8 cellular contexts compared by ENCODE assay signal in genomic region chr5:122774861-122775712, GRCh38. TPM values are rescaled to one million over a fixed set of nuclear protein-coding genes. Genes with fewer than 3 reads are reported as not detected.
DNase-seq lines count a peak whose midpoint lies in the region; ATAC-seq and TF ChIP-seq lines count a peak whose summit lies in the region.

Gene SNX2 (plus strand): TSS chr5:122775080. CDS start chr5:122775104, 24 bp downstream.

- peak in 1 of 4 donors; percentile 44 for TF ChIP-seq EP300 in upper lobe of left lung (IDR thresholded peaks at IDR 0.05)

- peak; percentile 89 for ATAC-seq in HG02588 (IDR thresholded peaks at IDR 0.05; ENCODE audit: unreplicated experiment)
- ATAC-seq in heart right ventricle = peak; percentile 98 to 100 (median 100)
- ATAC-seq in upper lobe of left lung (ENCODE audit: low FRiP score in 2 of 2) = peak; percentile 94 to 99

- H3K4me3 ChIP-seq in adrenal gland (peak within 1 kb of the TSS; percentile 76 to 98 (median 93)), heart right ventricle (peak within 1 kb of the TSS; percentile 63 to 96 (median 80)), upper lobe of left lung (peak within 1 kb of the TSS; percentile 65 to 76 (median 72))

- intact Hi-C loops in adrenal gland (cut with DNase I) = no loop called here
- intact Hi-C loops in heart right ventricle (cut with DNase I) = loop anchor here in 4 of 10 donors (2.0 to 10.0 kb wide), 3 partner anchors 70 to 260 kb away; partner anchors contain the start of genes SNX24 (in 4 of the 4) and PPIC (in 1 of the 4)
- intact Hi-C loops in posterior vena cava (cut with DNase I) = no loop called here

- H3K27me3 ChIP-seq in adrenal gland (no peaks in the 10 kb centered on the region), heart right ventricle (no peaks in the 10 kb centered on the region), upper lobe of left lung (no peaks in the 10 kb centered on the region)

- WGBS in adrenal gland, 4 donors = 0 to 4% (median 1%) methylated on average over 10 to 75 of the region's 75 CpGs
- 0 to 1% methylated on average over 73 to 75 of the region's 75 CpGs for WGBS in heart right ventricle, 2 donors
- WGBS in upper lobe of left lung, 2 donors = 0% methylated on average over 5 to 25 of the region's 75 CpGs

- DNase-seq in NCI-H1092 (lab: John Stamatoyannopoulos, UW) (peak; percentile 73), T-helper 1 cell (peak; percentile 80 to 88 (median 84)), adrenal gland (peak; percentile 89 to 96 (median 95)), heart right ventricle (peak; percentile 91 to 97), posterior vena cava (ENCODE audit: low spot score) (peak; percentile 98), upper lobe of left lung (peak; percentile 97 to 99)

- H3K4me1 ChIP-seq in adrenal gland (replicated peaks in 1 of 2) (peaks cover 6 to 25% of the 10 kb centered on the region in 2 donors), heart right ventricle (peaks cover 0 to 56% (median 19%) of the 10 kb centered on the region in 9 donors), upper lobe of left lung (peaks cover 0 to 29% (median 21%) of the 10 kb centered on the region in 4 donors)

- H3K9me3 ChIP-seq in adrenal gland (replicated peaks in 1 of 3) = no peaks in the 10 kb centered on the region
- H3K9me3 ChIP-seq in heart right ventricle = no peaks in the 10 kb centered on the region
- H3K9me3 ChIP-seq in upper lobe of left lung = no peaks in the 10 kb centered on the region

- peak; percentile 49 to 87 for TF ChIP-seq POLR2A in adrenal gland (IDR thresholded peaks at IDR 0.05)
- TF ChIP-seq POLR2A in upper lobe of left lung (IDR thresholded peaks at IDR 0.05) = peak in 3 of 4 donors; percentile 71 to 88 (median 82)

- H3K27ac ChIP-seq in adrenal gland (peak within 1 kb of the TSS; percentile 69 to 98 (median 85)), heart right ventricle (peak within 1 kb of the TSS in 9 of 10 donors; percentile 57 to 93 (median 86)), upper lobe of left lung (peak within 1 kb of the TSS; percentile 83 to 96 (median 92))

- TF ChIP-seq CTCF in GM12873 (IDR thresholded peaks at IDR 0.05; ENCODE audit: insufficient read depth, low read depth, low read length, missing control alignments) = peak; percentile 51
- TF ChIP-seq CTCF in adrenal gland (IDR thresholded peaks at IDR 0.05) = peak in 5 of 6 experiments; percentile 19 to 53 (median 37)
- peak in 5 of 9 donors; percentile 8 to 36 (median 22) for TF ChIP-seq CTCF in heart right ventricle (IDR thresholded peaks at IDR 0.05)
- TF ChIP-seq CTCF in upper lobe of left lung (IDR thresholded peaks at IDR 0.05) = peak in 4 of 6 experiments; percentile 31 to 66 (median 42)

- H3K36me3 ChIP-seq in adrenal gland (replicated peaks in 1 of 2) = no peaks in the 10 kb centered on the region
- H3K36me3 ChIP-seq in heart right ventricle = no peaks in the 10 kb centered on the region
- H3K36me3 ChIP-seq in upper lobe of left lung = no peaks in the 10 kb centered on the region

RNA-seq across cellular contexts. Expression of gene SNX2, which starts in this region (rescaled TPM):
- total RNA-seq in adrenal gland = 10 to 100 TPM; 45.3 to 76.0 (median 67.0) TPM
- polyA plus RNA-seq in adrenal gland = 10 to 100 TPM; 14.7 to 97.2 (median 29.3) TPM
- 10 to 100 TPM; 30.6 to 48.5 (median 36.1) TPM for total RNA-seq in heart right ventricle
- 10 to 100 TPM; 15.1 to 26.5 TPM for polyA plus RNA-seq in heart right ventricle
- 10 to 100 TPM; 65.9 to 68.2 TPM for total RNA-seq in posterior vena cava
- 100 to 1,000 TPM in 1 of 6 donors, 10 to 100 TPM in 5; 48.4 to 105 (median 93.3) TPM for total RNA-seq in upper lobe of left lung

Comparison
In these comparisons a context has a peak if more than half of its experiments do, and no peak if none do; other contexts are left out.
1. Peak in every context shown above with its lines: DNase-seq, ATAC-seq, H3K4me3 ChIP-seq and H3K27ac ChIP-seq.